In the genomic region with DNA sequence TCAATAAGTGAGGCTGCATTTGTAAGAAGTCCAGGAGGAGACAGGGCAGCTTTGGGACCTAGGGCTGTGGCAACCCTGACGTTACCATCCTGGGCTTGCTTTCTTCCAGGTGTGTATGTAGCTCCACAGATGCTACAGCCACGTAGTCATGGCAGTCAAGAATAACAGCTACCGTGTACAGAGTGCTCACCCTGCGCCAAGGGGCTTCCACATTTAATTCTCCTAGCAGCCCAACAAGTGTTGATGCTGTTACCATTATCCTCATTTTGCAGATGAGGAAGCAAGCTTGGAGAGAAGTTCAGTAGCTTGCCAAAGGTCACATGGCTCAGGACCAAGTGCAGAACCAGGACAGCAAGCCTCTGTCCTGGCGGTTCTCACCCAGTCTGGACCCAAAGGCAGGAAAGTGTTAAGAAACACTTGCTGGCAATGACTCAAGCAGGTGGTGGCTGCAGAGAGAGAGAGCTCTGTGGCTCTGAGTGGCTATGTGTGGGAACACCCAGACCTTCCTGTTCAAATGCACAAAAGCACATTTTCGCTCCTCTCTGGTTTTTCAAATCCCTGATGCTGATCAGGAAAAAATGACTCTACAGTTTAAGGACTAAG, we compare ENCODE assay signal across 9 cellular contexts.
DNase-seq lines count a peak whose midpoint lies in the region; ATAC-seq and TF ChIP-seq lines count a peak whose summit lies in the region.
"Had no signal": no experiment of that assay in that cellular context is flagged by ENCODE, and none has a peak within 500 bp of the region (broad histone marks: within the 10 kb centered on the region; RNA-seq: fewer than 3 reads in every experiment).

No MANE protein-coding gene starts in this region.

- no peak overlapping the region for H3K9ac ChIP-seq in smooth muscle cell (ENCODE audit: low read depth)

- 27 to 35% (median 31%) methylated on average over 6 of the region's 6 CpGs for WGBS in psoas muscle, 3 donors
- WGBS in smooth muscle cell (ENCODE audit: low lambda C conversion rate), result 93% methylated on average over 6 of the region's 6 CpGs

- no peak overlapping the region for H3K4me3 Mint-ChIP-seq in endothelial cell (ENCODE audit: unreplicated experiment)

- H3K4me2 ChIP-seq in smooth muscle cell, result no peak overlapping the region

- H4K20me1 ChIP-seq in smooth muscle cell (ENCODE audit: low read depth), result no peaks in the 10 kb centered on the region

- H3K4me1 ChIP-seq in psoas muscle (peaks cover 44% of the 10 kb centered on the region), smooth muscle cell (ENCODE audit: low read depth) (peaks cover 8% of the 10 kb centered on the region)

- H3K27me3 ChIP-seq in psoas muscle (ENCODE audit: insufficient read depth in 3 of 3, low read length in 2 of 3), result no peaks in the 10 kb centered on the region
- H3K27me3 ChIP-seq in smooth muscle cell (ENCODE audit: low read depth), result no peaks in the 10 kb centered on the region

- peaks cover 35% of the 10 kb centered on the region for H3K4me1 Mint-ChIP-seq in endothelial cell (ENCODE audit: unreplicated experiment)

- H3K4me3 ChIP-seq in psoas muscle (peak overlapping the region; percentile 19), smooth muscle cell (no peak overlapping the region)

- ATAC-seq in psoas muscle, result peak; percentile 64 to 75 (median 67)
- no peak for ATAC-seq in HG03457 (IDR thresholded peaks at IDR 0.05; ENCODE audit: unreplicated experiment)

- H3K9me3 Mint-ChIP-seq in endothelial cell (ENCODE audit: unreplicated experiment), result no peaks in the 10 kb centered on the region

- H3F3A ChIP-seq in smooth muscle cell (ENCODE audit: low read depth), result no peaks in the 10 kb centered on the region

- H3K27ac ChIP-seq in psoas muscle (peak overlapping the region; percentile 60), smooth muscle cell (ENCODE audit: low read depth) (no peak overlapping the region)

- peaks cover 3% of the 10 kb centered on the region for H3K27me3 Mint-ChIP-seq in endothelial cell (ENCODE audit: unreplicated experiment)

- H3K36me3 ChIP-seq in psoas muscle (ENCODE audit: insufficient read depth in 1 of 2, low read depth in 1 of 2) (peaks cover 3 to 5% of the 10 kb centered on the region in 2 donors), smooth muscle cell (ENCODE audit: low read depth) (no peaks in the 10 kb centered on the region)

- intact Hi-C loops in psoas muscle (cut with DNase I), result loop anchor here (2.0 to 10.0 kb wide), 2 partner anchors 94 to 222 kb away; no protein-coding TSS in a partner anchor

- no peak overlapping the region for H2AFZ ChIP-seq in smooth muscle cell (ENCODE audit: low read depth)

- no peaks in the 10 kb centered on the region for H3K9me3 ChIP-seq in psoas muscle
- H3K9me3 ChIP-seq in smooth muscle cell (replicated peaks; ENCODE audit: low read depth), result no peaks in the 10 kb centered on the region

- H3K27ac Mint-ChIP-seq in endothelial cell (ENCODE audit: unreplicated experiment), result peak overlapping the region; percentile 80

- TF ChIP-seq CTCF in endothelial cell (IDR thresholded peaks at IDR 0.05; ENCODE audit: unreplicated experiment) (no peak), psoas muscle (IDR thresholded peaks at IDR 0.05) (no peak), smooth muscle cell (IDR thresholded peaks at IDR 0.05; ENCODE audit: borderline replicate concordance, insufficient read depth, poor library complexity, severe bottlenecking) (no peak)

- peaks cover 5% of the 10 kb centered on the region for H3K36me3 Mint-ChIP-seq in endothelial cell (ENCODE audit: low read depth, unreplicated experiment)

- DNase-seq in HT1080 (ENCODE audit: low read depth), result peak; percentile 46
- peak; percentile 38 for DNase-seq in RKO (ENCODE audit: low spot score)
- DNase-seq in endothelial cell (ENCODE audit: low spot score), result no peak
- peak in 1 of 2 donors; percentile 38 for DNase-seq in psoas muscle
- DNase-seq in HT-29 (ENCODE audit: low spot score), result no peak
- no peak for DNase-seq in smooth muscle cell (lab: John Stamatoyannopoulos, UW; ENCODE audit: unreplicated experiment)
- DNase-seq in kidney glomerular epithelial cell (lab: John Stamatoyannopoulos, UW), result no peak
- DNase-seq: stimulated activated naive CD4-positive, alpha-beta T cell treated with Interleukin-2 at 50 U/mL for 16 hours had no signal

- no peaks in the 10 kb centered on the region for H3K79me2 ChIP-seq in smooth muscle cell (ENCODE audit: low read depth)

Comparison
In these comparisons a context has a peak if more than half of its experiments do, and no peak if none do; other contexts are left out.
1. DNase-seq: peak in HT1080 (single experiment) and RKO (single experiment); none in endothelial cell (single experiment), HT-29 (single experiment), smooth muscle cell (single experiment) and kidney glomerular epithelial cell (single experiment).